In genomic region chrY:12357204-12357603, GRCh38 we compare ENCODE assay signal across 33 cellular contexts.
"Had no signal": no experiment of that assay in that cellular context is flagged by ENCODE, and none has a peak within 500 bp of the region (broad histone marks: within the 10 kb centered on the region; RNA-seq: fewer than 3 reads in every experiment).

No MANE protein-coding gene starts in this region.

- H3K36me3 ChIP-seq: adrenal gland, brain microvascular endothelial cell, breast epithelium, cardiac muscle cell had no signal

- DNase-seq: activated B cell treated with CpG ODN at 0.5 μM for 24 hours; activated CD4-positive, alpha-beta memory T cell treated with anti-CD3 and anti-CD28 coated beads for 36 hours; activated CD4-positive, alpha-beta T cell treated with anti-CD3 and anti-CD28 coated beads for 4 hours; activated CD4-positive, alpha-beta T cell treated with anti-CD3 and anti-CD28 coated beads, Interleukin-2, amount 10 ng/mL, durations not matched to agents 24 days and 14 days; activated CD4-positive, alpha-beta T cell treated with anti-CD3 and anti-CD28 coated beads, Interleukin-2, amount 50 U/mL, for 1 hour; activated CD4-positive, alpha-beta T cell treated with anti-CD3 and anti-CD28 coated beads, Interleukin-2, amount 50 U/mL, for 4 hours; activated CD4-positive, CD25-positive, alpha-beta regulatory T cell treated with anti-CD3 and anti-CD28 coated beads, Interleukin-2, amount 50 U/mL, for 72 hours; activated CD8-positive, alpha-beta memory T cell treated with anti-CD3 and anti-CD28 coated beads, Interleukin-2, amount 50 U/mL, for 4 hours; activated CD8-positive, alpha-beta T cell treated with anti-CD3 and anti-CD28 coated beads for 36 hours; activated effector memory CD4-positive, alpha-beta T cell treated with anti-CD3 and anti-CD28 coated beads, Interleukin-2, amount 50 U/mL, for 16 hours; activated gamma-delta T cell treated with Interleukin-2 at 50 U/mL for 16 hours; activated naive CD4-positive, alpha-beta T cell; activated naive CD4-positive, alpha-beta T cell treated with anti-CD3 and anti-CD28 coated beads for 36 hours; activated naive CD4-positive, alpha-beta T cell treated with anti-CD3 and anti-CD28 coated beads, Interleukin-2, amount 50 U/mL, for 16 hours; activated naive CD8-positive, alpha-beta T cell treated with anti-CD3 and anti-CD28 coated beads for 36 hours; activated T-cell treated with anti-CD3 and anti-CD28 coated beads for 4 hours; activated T-cell treated with anti-CD3 and anti-CD28 coated beads, Interleukin-2, amount 50 U/mL, for 1 hour; activated T-cell treated with anti-CD3 and anti-CD28 coated beads, Interleukin-2, amount 50 U/mL, for 4 hours; activated T-cell treated with anti-CD3 and anti-CD28 coated beads, Interleukin-2, amount 50 U/mL, for 72 hours; adrenal gland; amniotic stem cell; aorta; body of pancreas; brain microvascular endothelial cell; caudate nucleus; T-helper 1 cell; T-helper 2 cell; T-helper 9 cell had no signal

- H3K27ac ChIP-seq: adrenal gland, body of pancreas, brain microvascular endothelial cell, breast epithelium, cardiac muscle cell, VCaP had no signal

- H3K4me3 ChIP-seq: adrenal gland, body of pancreas, breast epithelium, cardiac muscle cell had no signal

- ATAC-seq: activated CD8-positive, alpha-beta T cell treated with anti-CD3 and anti-CD28 coated beads for 36 hours; activated naive CD4-positive, alpha-beta T cell treated with anti-CD3 and anti-CD28 coated beads, Interleukin-2, amount 50 U/mL, for 72 hours; activated T-cell treated with anti-CD3 and anti-CD28 coated beads, Interleukin-2, amount 50 U/mL, for 4 hours; activated T-cell treated with anti-CD3 and anti-CD28 coated beads, Interleukin-2, amount 50 U/mL, for 72 hours; activated T-helper 17 cell treated with anti-CD3 and anti-CD28 coated beads, Interleukin-2, amount 50 U/mL, for 72 hours; body of pancreas had no signal

- H3K4me1 ChIP-seq: adrenal gland, breast epithelium had no signal

- H3K9me3 ChIP-seq: adrenal gland, body of pancreas, breast epithelium had no signal

- H3K27me3 ChIP-seq: adrenal gland, body of pancreas, brain microvascular endothelial cell, breast epithelium, cardiac muscle cell had no signal
